12 cellular contexts compared by ENCODE assay signal in genomic region chr10:72000073-72001025, GRCh38. TPM values are rescaled to one million over a fixed set of nuclear protein-coding genes. Genes with fewer than 3 reads are reported as not detected.
DNase-seq lines count a peak whose midpoint lies in the region; ATAC-seq and TF ChIP-seq lines count a peak whose summit lies in the region.
"Had no signal": no experiment of that assay in that cellular context is flagged by ENCODE, and none has a peak within 500 bp of the region (broad histone marks: within the 10 kb centered on the region; RNA-seq: fewer than 3 reads in every experiment).

No MANE protein-coding gene starts in this region.

- peak overlapping the region; percentile 71 for H3K27ac Mint-ChIP-seq in stimulated activated naive B cell treated with anti-CD40 and anti-IgM and Interleukin-4, amounts not matched to agents 10 μg/mL and 1 μg/mL and 100 μg/mL, for 72 hours
- no peak overlapping the region for H3K27ac Mint-ChIP-seq in activated CD8-positive, alpha-beta memory T cell treated with anti-CD3 and anti-CD28 coated beads, Interleukin-2, amount 10 ng/mL, durations not matched to agents 7 days and 5 days
- H3K27ac Mint-ChIP-seq: CD4-positive, alpha-beta T cell had no signal

- peak overlapping the region; percentile 58 to 65 for H3K18ac ChIP-seq in mesenchymal stem cell (ENCODE audit: low read depth in 1 of 2, low read length in 2 of 2)

- H3K4me1 ChIP-seq in GM23248 (ENCODE audit: insufficient read depth) (peaks cover 43% of the 10 kb centered on the region), ascending aorta (peaks cover 22 to 57% of the 10 kb centered on the region in 2 donors), mesenchymal stem cell (ENCODE audit: control insufficient read depth, insufficient read depth, low read depth, low read length) (peaks cover 33% of the 10 kb centered on the region)

- no peak for TF ChIP-seq CTCF in ascending aorta (IDR thresholded peaks at IDR 0.05)

- H3K4me1 Mint-ChIP-seq in stimulated activated naive B cell treated with anti-CD40 and anti-IgM and Interleukin-4, amounts not matched to agents 10 μg/mL and 1 μg/mL and 100 μg/mL, for 72 hours: peaks cover 6 to 20% of the 10 kb centered on the region in 2 donors
- no peaks in the 10 kb centered on the region for H3K4me1 Mint-ChIP-seq in activated CD8-positive, alpha-beta memory T cell treated with anti-CD3 and anti-CD28 coated beads, Interleukin-2, amount 10 ng/mL, durations not matched to agents 7 days and 5 days

- peak overlapping the region in 1 of 2 experiments; percentile 86 for H3K14ac ChIP-seq in mesenchymal stem cell (ENCODE audit: low read length in 2 of 2)

- H2BK15ac ChIP-seq in mesenchymal stem cell (ENCODE audit: low read depth, poor library complexity, severe bottlenecking): peak overlapping the region; percentile 87

- H3K4me3 ChIP-seq in GM23248: no peak overlapping the region
- no peak overlapping the region for H3K4me3 ChIP-seq in ascending aorta
- no peak overlapping the region for H3K4me3 ChIP-seq in mesenchymal stem cell (ENCODE audit: insufficient read depth in 1 of 2, low read depth in 1 of 2, low read length in 2 of 2)

- no peaks in the 10 kb centered on the region for H3K36me3 Mint-ChIP-seq in stimulated activated naive B cell treated with anti-CD40 and anti-IgM and Interleukin-4, amounts not matched to agents 10 μg/mL and 1 μg/mL and 100 μg/mL, for 72 hours
- H3K36me3 Mint-ChIP-seq in activated CD8-positive, alpha-beta memory T cell treated with anti-CD3 and anti-CD28 coated beads, Interleukin-2, amount 10 ng/mL, durations not matched to agents 7 days and 5 days: no peaks in the 10 kb centered on the region

- H3K23ac ChIP-seq in mesenchymal stem cell (ENCODE audit: low read length in 2 of 2): no peak overlapping the region

- peaks cover 0 to 12% of the 10 kb centered on the region in 2 donors for H3K27me3 Mint-ChIP-seq in stimulated activated naive B cell treated with anti-CD40 and anti-IgM and Interleukin-4, amounts not matched to agents 10 μg/mL and 1 μg/mL and 100 μg/mL, for 72 hours
- peaks cover 10% of the 10 kb centered on the region for H3K27me3 Mint-ChIP-seq in activated CD8-positive, alpha-beta memory T cell treated with anti-CD3 and anti-CD28 coated beads, Interleukin-2, amount 10 ng/mL, durations not matched to agents 7 days and 5 days
- H3K27me3 Mint-ChIP-seq: CD4-positive, alpha-beta T cell had no signal

- no peak overlapping the region for H2BK5ac ChIP-seq in mesenchymal stem cell (ENCODE audit: low read depth, low read length, poor library complexity, severe bottlenecking)

- DNase-seq in GM23248 (no peak), ascending aorta (ENCODE audit: low spot score in 2 of 2) (no peak), mesenchymal stem cell (no peak), NCI-H82 (lab: John Stamatoyannopoulos, UW) (no peak), SHP77 (lab: John Stamatoyannopoulos, UW) (no peak)
- DNase-seq in stimulated activated naive B cell treated with anti-CD40 and anti-IgM and Interleukin-4, amounts not matched to agents 10 μg/mL and 1 μg/mL and 100 μg/mL, for 72 hours: no peak
- no peak for DNase-seq in activated CD8-positive, alpha-beta memory T cell treated with anti-CD3 and anti-CD28 coated beads, Interleukin-2, amount 10 ng/mL, durations not matched to agents 7 days and 5 days
- DNase-seq in activated CD4-positive, alpha-beta T cell treated with anti-CD3 and anti-CD28 coated beads for 4 hours: no peak
- DNase-seq: activated CD4-positive, alpha-beta T cell treated with anti-CD3 and anti-CD28 coated beads, Interleukin-2, amount 50 U/mL, for 1 hour; CD4-positive, alpha-beta T cell; NCI-H146; T-helper 1 cell had no signal

- H4K91ac ChIP-seq in mesenchymal stem cell (ENCODE audit: low read length): peak overlapping the region; percentile 43

- H2BK120ac ChIP-seq in mesenchymal stem cell (ENCODE audit: low read depth, low read length): peak overlapping the region; percentile 69

- H2AFZ ChIP-seq in GM23248 (no peak overlapping the region), mesenchymal stem cell (ENCODE audit: low read depth, low read length) (no peak overlapping the region)

- H3F3A ChIP-seq in GM23248 (ENCODE audit: insufficient read depth): no peaks in the 10 kb centered on the region; the same call in 1 of the 2 replicates

- H3K27me3 ChIP-seq in GM23248 (replicated peaks; ENCODE audit: insufficient read depth) (no peaks in the 10 kb centered on the region), ascending aorta (no peaks in the 10 kb centered on the region), mesenchymal stem cell (ENCODE audit: control insufficient read depth in 1 of 2, insufficient read depth in 1 of 2, low read length in 2 of 2) (no peaks in the 10 kb centered on the region)

- ATAC-seq in stimulated activated naive B cell treated with anti-CD40 and anti-IgM and Interleukin-4, amounts not matched to agents 10 μg/mL and 1 μg/mL and 100 μg/mL, for 72 hours (replicated peaks): peak in 1 of 2 donors; percentile 54
- no peak for ATAC-seq in activated CD8-positive, alpha-beta memory T cell treated with anti-CD3 and anti-CD28 coated beads, Interleukin-2, amount 10 ng/mL, durations not matched to agents 7 days and 5 days

- peak overlapping the region; percentile 5 to 88 for H3K4ac ChIP-seq in mesenchymal stem cell (ENCODE audit: low read depth in 1 of 2, low read length in 2 of 2)

- in situ Hi-C loops in GM23248 (cut with MboI): no loop called here

- H2BK12ac ChIP-seq in mesenchymal stem cell (ENCODE audit: low read length in 2 of 2): peak overlapping the region; percentile 57 to 64

- peaks cover 29% of the 10 kb centered on the region for H3K79me1 ChIP-seq in mesenchymal stem cell (replicated peaks; ENCODE audit: low read length, poor library complexity, severe bottlenecking)

- CTCF ChIA-PET in activated CD8-positive, alpha-beta memory T cell treated with anti-CD3 and anti-CD28 coated beads, Interleukin-2, amount 10 ng/mL, durations not matched to agents 7 days and 5 days (lab: Charles Lee): interaction anchor here (1.0 kb wide), 1 partner anchor 49 kb away, joined by 4 read pairs; no protein-coding TSS in a partner anchor

- H3K36me3 ChIP-seq in GM23248 (ENCODE audit: low read depth) (no peaks in the 10 kb centered on the region), ascending aorta (no peaks in the 10 kb centered on the region), mesenchymal stem cell (ENCODE audit: control insufficient read depth in 1 of 2, insufficient read depth in 2 of 2, low read depth in 1 of 2, low read length in 2 of 2) (peaks cover 0 to 2% of the 10 kb centered on the region in 2 experiments)

- no peaks in the 10 kb centered on the region for H3K9me3 Mint-ChIP-seq in stimulated activated naive B cell treated with anti-CD40 and anti-IgM and Interleukin-4, amounts not matched to agents 10 μg/mL and 1 μg/mL and 100 μg/mL, for 72 hours
- H3K9me3 Mint-ChIP-seq in activated CD8-positive, alpha-beta memory T cell treated with anti-CD3 and anti-CD28 coated beads, Interleukin-2, amount 10 ng/mL, durations not matched to agents 7 days and 5 days (ENCODE audit: low read depth): no peaks in the 10 kb centered on the region
- H3K9me3 Mint-ChIP-seq: CD4-positive, alpha-beta T cell had no signal

- no peak overlapping the region for H3K4me3 Mint-ChIP-seq in stimulated activated naive B cell treated with anti-CD40 and anti-IgM and Interleukin-4, amounts not matched to agents 10 μg/mL and 1 μg/mL and 100 μg/mL, for 72 hours
- H3K4me3 Mint-ChIP-seq in activated CD8-positive, alpha-beta memory T cell treated with anti-CD3 and anti-CD28 coated beads, Interleukin-2, amount 10 ng/mL, durations not matched to agents 7 days and 5 days: no peak overlapping the region
- H3K4me3 Mint-ChIP-seq: CD4-positive, alpha-beta T cell had no signal

- intact Hi-C loops in ascending aorta (cut with DNase I): no loop called here

- peak overlapping the region; percentile 62 for H3K9ac ChIP-seq in GM23248
- peak overlapping the region; percentile 62 for H3K9ac ChIP-seq in mesenchymal stem cell (ENCODE audit: low read length)

- peak overlapping the region; percentile 66 for H4K8ac ChIP-seq in mesenchymal stem cell (ENCODE audit: low read length)

- H4K20me1 ChIP-seq in GM23248 (ENCODE audit: insufficient read depth): no peaks in the 10 kb centered on the region

- peaks cover 100% of the 10 kb centered on the region for H3K79me2 ChIP-seq in GM23248 (ENCODE audit: insufficient read depth)

- no peaks in the 10 kb centered on the region for H3K9me2 ChIP-seq in GM23248 (ENCODE audit: insufficient read depth)

- H3K9me3 ChIP-seq in GM23248 (ENCODE audit: low read depth) (no peaks in the 10 kb centered on the region), ascending aorta (no peaks in the 10 kb centered on the region), mesenchymal stem cell (ENCODE audit: control insufficient read depth, low read length) (no peaks in the 10 kb centered on the region)

- peak overlapping the region; percentile 78; the same call in 1 of the 2 replicates for H3K27ac ChIP-seq in GM23248
- peak overlapping the region; percentile 75 to 77 for H3K27ac ChIP-seq in ascending aorta
- no peak overlapping the region for H3K27ac ChIP-seq in mesenchymal stem cell (ENCODE audit: low read length, poor library complexity, severe bottlenecking)

- WGBS in GM23248 (ENCODE audit: low coverage in 1 of 2, low lambda C conversion rate in 2 of 2, missing lambda C conversion rate in 2 of 2), 2 experiments: 62 to 69% methylated on average over 14 of the region's 14 CpGs
- WGBS in mesenchymal stem cell: 91% methylated on average over 14 of the region's 14 CpGs

- H3K4me2 ChIP-seq in GM23248 (ENCODE audit: unreplicated experiment) (no peak overlapping the region), mesenchymal stem cell (ENCODE audit: low read length, poor library complexity, severe bottlenecking) (no peak overlapping the region)

- no peak overlapping the region for H2AK5ac ChIP-seq in mesenchymal stem cell (ENCODE audit: low read length, severe bottlenecking)

RNA-seq across cellular contexts. Expression of gene CHST3, which starts 36.2 kb away (rescaled TPM):
- total RNA-seq in GM23248 (2014; rRNA removed; shearing (Covaris generic)): 42.2 and 43.3 TPM in 2 replicates
- 10.4 and 10.7 TPM in 2 replicates for polyA plus RNA-seq in GM23248 (2016; fragmentation: Nextera tagmentation; extraction: Ambion mirVana)
- total RNA-seq in ascending aorta: 41.4 TPM
- polyA plus RNA-seq in mesenchymal stem cell (2013, experiment 1 of 2): 14.6 TPM
- polyA plus RNA-seq in mesenchymal stem cell (2013, experiment 2 of 2): 14.4 TPM
- under 1 TPM in 1 of 2 experiments, not detected in 1; 0.05 TPM for total RNA-seq in activated CD8-positive, alpha-beta memory T cell treated with anti-CD3 and anti-CD28 coated beads, Interleukin-2, amount 10 ng/mL, durations not matched to agents 7 days and 5 days
- total RNA-seq: CD4-positive, alpha-beta T cell had no signal

Comparison
In these comparisons a context has a peak if more than half of its experiments do, and no peak if none do; other contexts are left out.
1. RNA of gene CHST3, which starts 36.2 kb away (total RNA-seq): 42.2 to 43.3 TPM in GM23248 and 41.4 TPM in ascending aorta (single experiment); 0.05 TPM in activated CD8-positive, alpha-beta memory T cell treated with anti-CD3 and anti-CD28 coated beads, Interleukin-2, amount 10 ng/mL, durations not matched to agents 7 days and 5 days; every median in the first group is over 10 times any median in the second.